Comparison of ENCODE assay signal across 11 cellular contexts in genomic region chr3:24145981-24146822, GRCh38.
DNase-seq lines count a peak whose midpoint lies in the region; ATAC-seq, FAIRE-seq and TF ChIP-seq lines count a peak whose summit lies in the region.
"Had no signal": no experiment of that assay in that cellular context is flagged by ENCODE, and none has a peak within 500 bp of the region (broad histone marks: within the 10 kb centered on the region; RNA-seq: fewer than 3 reads in every experiment).

No MANE protein-coding gene starts in this region.

- no peak for DNase-seq in Right ventricle myocardium inferior (ENCODE audit: missing footprints)
- no peak for DNase-seq in cardiac septum (ENCODE audit: low spot score)
- DNase-seq in bronchial epithelial cell (ENCODE audit: low read depth), result peak; percentile 31
- no peak for DNase-seq in left lung
- DNase-seq in aorta, result no peak
- DNase-seq in NCI-H345 (lab: John Stamatoyannopoulos, UW), result no peak
- no peak for DNase-seq in activated CD8-positive, alpha-beta memory T cell treated with anti-CD3 and anti-CD28 coated beads, Interleukin-2, amount 50 U/mL, for 4 hours
- DNase-seq: activated T-cell treated with anti-CD3 and anti-CD28 coated beads, Interleukin-2, amount 50 U/mL, for 48 hours; BE2C; SHP77 treated with DMSO at 0.1 percent for 48 hours had no signal

- 26 to 27% methylated on average over 11 of the region's 11 CpGs for WGBS in aorta, 2 donors

- H3K4me3 ChIP-seq in bronchial epithelial cell (ENCODE audit: low read depth, low read length), result no peak overlapping the region
- no peak overlapping the region for H3K4me3 ChIP-seq in left lung
- H3K4me3 ChIP-seq in aorta (ENCODE audit: low read length in 2 of 2), result no peak overlapping the region

- H3K27ac ChIP-seq in left lung, result peak overlapping the region; percentile 60 to 68
- H3K27ac ChIP-seq in aorta (ENCODE audit: low read depth in 1 of 2, low read length in 2 of 2), result peak overlapping the region; percentile 61 to 100

- H3K36me3 ChIP-seq in bronchial epithelial cell (ENCODE audit: control insufficient read depth, insufficient read depth, low read length) (no peaks in the 10 kb centered on the region), left lung (no peaks in the 10 kb centered on the region), aorta (ENCODE audit: control insufficient read depth in 1 of 2, insufficient read depth in 2 of 2, low read length in 1 of 2) (no peaks in the 10 kb centered on the region)
- H3K36me3 ChIP-seq: BE2C had no signal

- H3K27me3 ChIP-seq in bronchial epithelial cell (ENCODE audit: control insufficient read depth, insufficient read depth, low read length) (no peaks in the 10 kb centered on the region), left lung (no peaks in the 10 kb centered on the region), aorta (ENCODE audit: control insufficient read depth in 1 of 2, insufficient read depth in 2 of 2, low read length in 1 of 2) (no peaks in the 10 kb centered on the region)
- H3K27me3 ChIP-seq: BE2C had no signal

- no peak for FAIRE-seq in bronchial epithelial cell (lab: Jason Lieb, UNC)

- H3K9me3 ChIP-seq in left lung, result no peaks in the 10 kb centered on the region
- no peaks in the 10 kb centered on the region for H3K9me3 ChIP-seq in aorta (ENCODE audit: control insufficient read depth, low read length)
- H3K9me3 ChIP-seq: BE2C had no signal

- H3K4me1 ChIP-seq in left lung, result no peaks in the 10 kb centered on the region
- peaks cover 4% of the 10 kb centered on the region in 2 donors for H3K4me1 ChIP-seq in aorta (ENCODE audit: control insufficient read depth in 1 of 2, insufficient read depth in 2 of 2, low read length in 2 of 2)
- H3K4me1 ChIP-seq: BE2C had no signal

- intact Hi-C loops in Right ventricle myocardium inferior (cut with DNase I), result no loop called here
- intact Hi-C loops in cardiac septum (cut with DNase I), result no loop called here
- intact Hi-C loops in left lung (cut with DNase I), result no loop called here
- intact Hi-C loops in aorta (cut with DNase I), result no loop called here

- TF ChIP-seq CTCF in bronchial epithelial cell (IDR thresholded peaks at IDR 0.05; ENCODE audit: insufficient read depth, low read length, severe bottlenecking), result no peak
- no peak for TF ChIP-seq CTCF in left lung (IDR thresholded peaks at IDR 0.05)

- ATAC-seq in Right ventricle myocardium inferior, result peak; percentile 43
- ATAC-seq in left lung, result peak; percentile 79
- peak; percentile 68 for ATAC-seq in aorta (ENCODE audit: low FRiP score)
- ATAC-seq in GM18909 (IDR thresholded peaks at IDR 0.05; ENCODE audit: poor library complexity, unreplicated experiment), result no peak
